Comparison of ENCODE assay signal across 1 cellular context in genomic region chr7:29488203-29488970, GRCh38.
TF ChIP-seq lines count a peak whose summit lies in the region.

No MANE protein-coding gene starts in this region.

TF ChIP-seq in SK-N-SH treated with all-trans-retinoic acid at 6 μM for 48 hours, 23 proteins besides CTCF, POLR2A, EP300 and RAD21 (continued from another document):
- TF ChIP-seq PATZ1 (CRISPR knock-in tag; IDR thresholded peaks at IDR 0.05; ENCODE audit: borderline replicate concordance) (no peak), ZNF565 (CRISPR knock-in tag; conservative IDR thresholded peaks at IDR 0.05; ENCODE audit: low read depth) (no peak), CSRNP3 (CRISPR knock-in tag; IDR thresholded peaks at IDR 0.05) (no peak), TCF4 (CRISPR knock-in tag; IDR thresholded peaks at IDR 0.05; ENCODE audit: borderline replicate concordance) (no peak)
